10 cellular contexts compared by ENCODE assay signal in genomic region chr5:61575103-61575502, GRCh38.
DNase-seq lines count a peak whose midpoint lies in the region; ATAC-seq and TF ChIP-seq lines count a peak whose summit lies in the region.
"Had no signal": no experiment of that assay in that cellular context is flagged by ENCODE, and none has a peak within 500 bp of the region (broad histone marks: within the 10 kb centered on the region; RNA-seq: fewer than 3 reads in every experiment).

No MANE protein-coding gene starts in this region.

- no peaks in the 10 kb centered on the region for H4K20me1 ChIP-seq in smooth muscle cell (ENCODE audit: low read depth)
- H4K20me1 ChIP-seq: BLaER1 had no signal

- H3K36me3 ChIP-seq in SJSA1, result no peaks in the 10 kb centered on the region
- no peaks in the 10 kb centered on the region for H3K36me3 ChIP-seq in smooth muscle cell (ENCODE audit: low read depth)
- H3K36me3 ChIP-seq: BLaER1, gastroesophageal sphincter had no signal

- H3K9ac ChIP-seq in smooth muscle cell (ENCODE audit: low read depth), result no peak overlapping the region
- H3K9ac ChIP-seq: BLaER1 had no signal

- H3K9me3 ChIP-seq in SJSA1 (replicated peaks) (no peaks in the 10 kb centered on the region), smooth muscle cell (replicated peaks; ENCODE audit: low read depth) (no peaks in the 10 kb centered on the region)
- H3K9me3 ChIP-seq: BLaER1, gastroesophageal sphincter had no signal

- no peak overlapping the region for H3K4me3 ChIP-seq in SJSA1
- H3K4me3 ChIP-seq in smooth muscle cell, result no peak overlapping the region
- H3K4me3 ChIP-seq: BLaER1, gastroesophageal sphincter had no signal

- H2AFZ ChIP-seq in smooth muscle cell (ENCODE audit: low read depth), result peak overlapping the region; percentile 59

- no peaks in the 10 kb centered on the region for H3K79me2 ChIP-seq in smooth muscle cell (ENCODE audit: low read depth)

- 68% methylated on average over 4 of the region's 4 CpGs for WGBS in smooth muscle cell (ENCODE audit: low lambda C conversion rate)

- peak overlapping the region; percentile 42 for H3K27ac ChIP-seq in SJSA1
- peak overlapping the region; percentile 31 for H3K27ac ChIP-seq in smooth muscle cell (ENCODE audit: low read depth)
- H3K27ac ChIP-seq: BLaER1, gastroesophageal sphincter had no signal

- H3K4me2 ChIP-seq in smooth muscle cell, result no peak overlapping the region
- H3K4me2 ChIP-seq: BLaER1 had no signal

- DNase-seq in NCI-H748 (lab: John Stamatoyannopoulos, UW; ENCODE audit: unreplicated experiment), result peak; percentile 18
- no peak for DNase-seq in NCI-H748 treated with DMSO at 0.1 percent for 48 hours (lab: John Stamatoyannopoulos, UW)
- DNase-seq in SJSA1 (ENCODE audit: low read depth in 1 of 2, low spot score in 2 of 2), result peak; percentile 72 to 75
- DNase-seq in fibroblast of peridontal ligament (ENCODE audit: extremely low read depth), result peak; percentile 69
- DNase-seq in smooth muscle cell (lab: John Stamatoyannopoulos, UW; ENCODE audit: unreplicated experiment), result no peak
- no peak for DNase-seq in amygdala (lab: John Stamatoyannopoulos, UW)
- no peak for DNase-seq in activated naive CD4-positive, alpha-beta T cell treated with Interleukin-2 at 50 U/mL for 16 hours

- no peak for TF ChIP-seq CTCF in smooth muscle cell (IDR thresholded peaks at IDR 0.05; ENCODE audit: borderline replicate concordance, insufficient read depth, poor library complexity, severe bottlenecking)

- ATAC-seq in GM18873 (IDR thresholded peaks at IDR 0.05; ENCODE audit: low FRiP score, unreplicated experiment), result no peak
- ATAC-seq: gastroesophageal sphincter had no signal

- H3K27me3 ChIP-seq in SJSA1 (replicated peaks), result no peaks in the 10 kb centered on the region
- H3K27me3 ChIP-seq in smooth muscle cell (ENCODE audit: low read depth), result no peaks in the 10 kb centered on the region
- H3K27me3 ChIP-seq: BLaER1, gastroesophageal sphincter had no signal

- no peaks in the 10 kb centered on the region for H3F3A ChIP-seq in smooth muscle cell (ENCODE audit: low read depth)

- H3K4me1 ChIP-seq in SJSA1 (replicated peaks) (peaks cover 18% of the 10 kb centered on the region), smooth muscle cell (ENCODE audit: low read depth) (peaks cover 4% of the 10 kb centered on the region)
- H3K4me1 ChIP-seq: BLaER1, gastroesophageal sphincter had no signal

Comparison
In these comparisons a context has a peak if more than half of its experiments do, and no peak if none do; other contexts are left out.
1. DNase-seq: peak in NCI-H748 (single experiment), SJSA1 (2 of 2) and fibroblast of peridontal ligament (single experiment); none in NCI-H748 treated with DMSO at 0.1 percent for 48 hours (single experiment), smooth muscle cell (single experiment), amygdala (0 of 56) and activated naive CD4-positive, alpha-beta T cell treated with Interleukin-2 at 50 U/mL for 16 hours (single experiment).